9 cellular contexts compared by ENCODE assay signal in genomic region chr2:85813978-85814801, GRCh38.
DNase-seq lines count a peak whose midpoint lies in the region; FAIRE-seq and TF ChIP-seq lines count a peak whose summit lies in the region.
"Had no signal": no experiment of that assay in that cellular context is flagged by ENCODE, and none has a peak within 500 bp of the region (broad histone marks: within the 10 kb centered on the region; RNA-seq: fewer than 3 reads in every experiment).

No MANE protein-coding gene starts in this region.

- TF ChIP-seq POLR2A in testis (IDR thresholded peaks at IDR 0.05), result no peak

- no peak overlapping the region for H3K27ac ChIP-seq in testis
- H3K27ac ChIP-seq: skin epidermis had no signal

- DNase-seq in NCI-H1436 (lab: John Stamatoyannopoulos, UW), result peak; percentile 73
- no peak for DNase-seq in NCI-H1436 treated with DMSO at 0.1 percent for 48 hours (lab: John Stamatoyannopoulos, UW)
- peak; percentile 86 for DNase-seq in NAMALWA (ENCODE audit: low spot score)
- DNase-seq in SK-N-DZ (ENCODE audit: low spot score), result peak; percentile 79
- DNase-seq in activated gamma-delta T cell treated with Interleukin-2 at 50 U/mL for 16 hours, result peak; percentile 79
- DNase-seq in frontal cortex (ENCODE audit: low spot score in 2 of 2), result peak; percentile 80 to 88
- peak; percentile 82 for DNase-seq in occipital lobe (lab: John Stamatoyannopoulos, UW)
- DNase-seq in testis, result peak; percentile 95

- no peaks in the 10 kb centered on the region for H3K9me3 ChIP-seq in testis

- no peaks in the 10 kb centered on the region for H3K36me3 ChIP-seq in testis (ENCODE audit: low read depth, missing control alignments)

- TF ChIP-seq CTCF in testis (IDR thresholded peaks at IDR 0.05), result peak; percentile 89 to 95 (median 93)

- no peak for FAIRE-seq in frontal cortex (lab: Jason Lieb, UNC)

- 43 to 58% methylated on average over 12 to 13 of the region's 13 CpGs for WGBS in testis, 2 donors

- H3K27me3 ChIP-seq in testis, result no peaks in the 10 kb centered on the region

- intact Hi-C loops in testis (cut with DNase I; ENCODE audit: low total_unique reads), result loop anchor here (5.0 kb wide), 1 partner anchor 87 kb away; no protein-coding TSS in a partner anchor

- peaks cover 4% of the 10 kb centered on the region for H3K4me1 ChIP-seq in testis

- H3K4me3 ChIP-seq in testis, result no peak overlapping the region
- H3K4me3 ChIP-seq: skin epidermis had no signal
